12 cellular contexts compared by ENCODE assay signal in genomic region chr2:66578067-66578852, GRCh38.
DNase-seq lines count a peak whose midpoint lies in the region; ATAC-seq and TF ChIP-seq lines count a peak whose summit lies in the region.
"Had no signal": no experiment of that assay in that cellular context is flagged by ENCODE, and none has a peak within 500 bp of the region (broad histone marks: within the 10 kb centered on the region; RNA-seq: fewer than 3 reads in every experiment).

No MANE protein-coding gene starts in this region.

- peaks cover 4% of the 10 kb centered on the region for H3K4me1 Mint-ChIP-seq in activated CD8-positive, alpha-beta T cell treated with anti-CD3 and anti-CD28 coated beads, Interleukin-2, amount 10 ng/mL, durations not matched to agents 7 days and 5 days (ENCODE audit: low read depth)

- H3K27ac ChIP-seq in adrenal gland: peak overlapping the region; percentile 85 to 99 (median 95)
- peak overlapping the region; percentile 89 for H3K27ac ChIP-seq in hepatocyte

- peak overlapping the region; percentile 96 for H3K4me2 ChIP-seq in hepatocyte

- H3K27me3 ChIP-seq in adrenal gland (no peaks in the 10 kb centered on the region), hepatocyte (peaks cover 60% of the 10 kb centered on the region)

- 1 to 5% (median 2%) methylated on average over 24 to 31 of the region's 31 CpGs for WGBS in adrenal gland, 4 donors
- WGBS in hepatocyte (ENCODE audit: low lambda C conversion rate, missing lambda C conversion rate): 9% methylated on average over 31 of the region's 31 CpGs

- H3K36me3 ChIP-seq in adrenal gland (replicated peaks in 1 of 2) (no peaks in the 10 kb centered on the region), hepatocyte (replicated peaks; ENCODE audit: insufficient read depth, low read depth) (no peaks in the 10 kb centered on the region)

- CTCF ChIA-PET in activated CD8-positive, alpha-beta T cell treated with anti-CD3 and anti-CD28 coated beads, Interleukin-2, amount 10 ng/mL, durations not matched to agents 7 days and 5 days (lab: Charles Lee): no interaction called here

- H3K79me2 ChIP-seq in hepatocyte: no peaks in the 10 kb centered on the region

- H3K9me2 ChIP-seq in hepatocyte (replicated peaks; ENCODE audit: insufficient read depth): no peaks in the 10 kb centered on the region

- ATAC-seq in GM19463 (IDR thresholded peaks at IDR 0.05; ENCODE audit: unreplicated experiment) (no peak), GM18517 (IDR thresholded peaks at IDR 0.05; ENCODE audit: unreplicated experiment) (no peak)
- ATAC-seq in activated CD8-positive, alpha-beta T cell treated with anti-CD3 and anti-CD28 coated beads, Interleukin-2, amount 10 ng/mL, durations not matched to agents 7 days and 5 days: no peak
- ATAC-seq: HCT116 had no signal

- no peak overlapping the region for H3K4me3 Mint-ChIP-seq in activated CD8-positive, alpha-beta T cell treated with anti-CD3 and anti-CD28 coated beads, Interleukin-2, amount 10 ng/mL, durations not matched to agents 7 days and 5 days

- no peaks in the 10 kb centered on the region for H3K36me3 Mint-ChIP-seq in activated CD8-positive, alpha-beta T cell treated with anti-CD3 and anti-CD28 coated beads, Interleukin-2, amount 10 ng/mL, durations not matched to agents 7 days and 5 days (ENCODE audit: low read depth)

- POLR2A ChIA-PET in activated CD8-positive, alpha-beta T cell treated with anti-CD3 and anti-CD28 coated beads, Interleukin-2, amount 10 ng/mL, durations not matched to agents 7 days and 5 days (lab: Charles Lee): no interaction called here

- peak; percentile 23 for DNase-seq in GM03348 (ENCODE audit: low spot score)
- peak; percentile 59 to 81 (median 67) for DNase-seq in adrenal gland
- peak; percentile 24 for DNase-seq in hepatocyte (ENCODE audit: low spot score)
- peak; percentile 88 for DNase-seq in retina
- no peak for DNase-seq in SW 1271 (lab: John Stamatoyannopoulos, UW)
- DNase-seq in activated CD8-positive, alpha-beta T cell treated with anti-CD3 and anti-CD28 coated beads, Interleukin-2, amount 10 ng/mL, durations not matched to agents 7 days and 5 days: no peak
- DNase-seq: activated T-cell treated with anti-CD3 and anti-CD28 coated beads for 4 hours, NCI-H446 had no signal

- peak overlapping the region in 2 of 4 donors; percentile 18 to 78 for H3K4me3 ChIP-seq in adrenal gland
- no peak overlapping the region for H3K4me3 ChIP-seq in hepatocyte

- peaks cover 18 to 31% of the 10 kb centered on the region in 2 donors for H3K4me1 ChIP-seq in adrenal gland (replicated peaks in 1 of 2)
- H3K4me1 ChIP-seq in hepatocyte (ENCODE audit: insufficient read depth): peaks cover 30% of the 10 kb centered on the region

- TF ChIP-seq POLR2A in adrenal gland (IDR thresholded peaks at IDR 0.05): peak; percentile 23 to 81

- intact Hi-C loops in adrenal gland (cut with DNase I): loop anchor here (5.0 kb wide), 3 partner anchors 114 to 639 kb away; partner anchors contain the start of gene MEIS1 (in 2 of the 2)

- TF ChIP-seq CTCF in adrenal gland (IDR thresholded peaks at IDR 0.05): no peak
- TF ChIP-seq CTCF in hepatocyte (IDR thresholded peaks at IDR 0.05; ENCODE audit: poor library complexity): no peak

- no peaks in the 10 kb centered on the region for H4K20me1 ChIP-seq in hepatocyte (ENCODE audit: insufficient read depth, poor library complexity, severe bottlenecking)

- peak overlapping the region; percentile 42 for H2AFZ ChIP-seq in hepatocyte

- H3K9me3 Mint-ChIP-seq in activated CD8-positive, alpha-beta T cell treated with anti-CD3 and anti-CD28 coated beads, Interleukin-2, amount 10 ng/mL, durations not matched to agents 7 days and 5 days (ENCODE audit: insufficient read depth): no peaks in the 10 kb centered on the region
- H3K9me3 Mint-ChIP-seq: dendritic cell treated with granulocyte-macrophage colony-stimulating factor and Interleukin-4, amounts not matched to agents 40 ng/mL and 50 ng/mL, for 4 days had no signal

- H3K27me3 Mint-ChIP-seq in activated CD8-positive, alpha-beta T cell treated with anti-CD3 and anti-CD28 coated beads, Interleukin-2, amount 10 ng/mL, durations not matched to agents 7 days and 5 days (ENCODE audit: low read depth): peaks cover 51% of the 10 kb centered on the region

- no peak overlapping the region for H3K27ac Mint-ChIP-seq in activated CD8-positive, alpha-beta T cell treated with anti-CD3 and anti-CD28 coated beads, Interleukin-2, amount 10 ng/mL, durations not matched to agents 7 days and 5 days
- H3K27ac Mint-ChIP-seq: dendritic cell treated with granulocyte-macrophage colony-stimulating factor and Interleukin-4, amounts not matched to agents 40 ng/mL and 50 ng/mL, for 4 days had no signal

- H3K9me3 ChIP-seq in adrenal gland (replicated peaks in 1 of 3) (no peaks in the 10 kb centered on the region), hepatocyte (ENCODE audit: low read depth) (no peaks in the 10 kb centered on the region)

Comparison
In these comparisons a context has a peak if more than half of its experiments do, and no peak if none do; other contexts are left out.
1. DNase-seq: peak in GM03348 (single experiment), adrenal gland (7 of 7), hepatocyte (single experiment) and retina (single experiment); none in SW 1271 (0 of 2) and activated CD8-positive, alpha-beta T cell treated with anti-CD3 and anti-CD28 coated beads, Interleukin-2, amount 10 ng/mL, durations not matched to agents 7 days and 5 days (single experiment).